13 cellular contexts compared by ENCODE assay signal in genomic region chr2:178377046-178377445, GRCh38.
A peak's percentile ranks its signal among the peaks of the same experiment; 100 is the strongest.
DNase-seq lines count a peak whose midpoint lies in the region; ATAC-seq and TF ChIP-seq lines count a peak whose summit lies in the region.
"Had no signal": no experiment of that assay in that cellular context is flagged by ENCODE, and none has a peak within 500 bp of the region (broad histone marks: within the 10 kb centered on the region; RNA-seq: fewer than 3 reads in every experiment).

No MANE protein-coding gene starts in this region.

- no peaks in the 10 kb centered on the region for H3K4me1 Mint-ChIP-seq in naive thymus-derived CD8-positive, alpha-beta T cell

- 82 to 95% methylated on average over 3 of the region's 3 CpGs for whole genome bisulfite sequencing in lower leg skin, 2 donors

- peaks cover 17 to 34% (median 22%) of the 10 kb centered on the region in 5 donors for H3K27me3 Mint-ChIP-seq in naive thymus-derived CD8-positive, alpha-beta T cell

- no peak for TF ChIP-seq POLR2A in lower leg skin (IDR thresholded peaks at IDR 0.05)

- DNase-seq in KBM-7 (peak; percentile 6), dermis blood vessel endothelial cell (peak; percentile 66), glomerular endothelial cell (ENCODE audit: extremely low read depth, low read depth, low spot score) (peak; percentile 20), H7 (no peak), lower leg skin (ENCODE audit: low spot score in 2 of 2) (no peak)
- no peak for DNase-seq in naive thymus-derived CD8-positive, alpha-beta T cell
- DNase-seq: AML-193; Caco-2; CD4-positive, alpha-beta T cell; GOT3 had no signal

- no peak for ATAC-seq in GM19395 (IDR thresholded peaks at IDR 0.05; ENCODE audit: unreplicated experiment)
- no peak for ATAC-seq in naive thymus-derived CD8-positive, alpha-beta T cell
- ATAC-seq: K562 had no signal

- H3K36me3 ChIP-seq in H7 (replicated peaks; ENCODE audit: control insufficient read depth, insufficient read depth, low read length): no peaks in the 10 kb centered on the region
- H3K36me3 ChIP-seq: HAP-1 had no signal

- no peaks in the 10 kb centered on the region for H3K27me3 ChIP-seq in H7 (ENCODE audit: control insufficient read depth, insufficient read depth, low read length)

- H3K4me3 Mint-ChIP-seq in naive thymus-derived CD8-positive, alpha-beta T cell: no peak overlapping the region
- H3K4me3 Mint-ChIP-seq: CD4-positive, alpha-beta T cell had no signal

- no peaks in the 10 kb centered on the region for H3K36me3 Mint-ChIP-seq in naive thymus-derived CD8-positive, alpha-beta T cell

- no peak overlapping the region for H3K27ac Mint-ChIP-seq in naive thymus-derived CD8-positive, alpha-beta T cell
- H3K27ac Mint-ChIP-seq: CD4-positive, alpha-beta T cell had no signal

- H3K4me3 ChIP-seq in H7 (ENCODE audit: insufficient read depth, low read depth, low read length) (no peak overlapping the region), lower leg skin (ENCODE audit: low read depth, poor library complexity, severe bottlenecking) (no peak overlapping the region)
- H3K4me3 ChIP-seq: HAP-1, K562 had no signal

- intact Hi-C loops in lower leg skin (cut with DNase I; ENCODE audit: low total_unique reads): no loop called here

- in situ Hi-C loops in KBM-7 (cut with MboI; ENCODE audit: low pct_unique_long_range_greater_than_20kb, low sequenced_read_pairs): no loop called here

- POLR2A ChIA-PET in naive thymus-derived CD8-positive, alpha-beta T cell (lab: Charles Lee): no interaction called here

- peaks cover 0 to 2% (median 0%) of the 10 kb centered on the region in 9 donors for H3K9me3 Mint-ChIP-seq in naive thymus-derived CD8-positive, alpha-beta T cell
- H3K9me3 Mint-ChIP-seq: CD4-positive, alpha-beta T cell had no signal

- no peak for TF ChIP-seq CTCF in lower leg skin (IDR thresholded peaks at IDR 0.05)

Comparison
In these comparisons a context has a peak if more than half of its experiments do, and no peak if none do; other contexts are left out.
1. DNase-seq: peak in KBM-7 (single experiment), dermis blood vessel endothelial cell (single experiment) and glomerular endothelial cell (single experiment); none in H7 (single experiment), naive thymus-derived CD8-positive, alpha-beta T cell (0 of 10) and lower leg skin (0 of 2).